In the genomic region with DNA sequence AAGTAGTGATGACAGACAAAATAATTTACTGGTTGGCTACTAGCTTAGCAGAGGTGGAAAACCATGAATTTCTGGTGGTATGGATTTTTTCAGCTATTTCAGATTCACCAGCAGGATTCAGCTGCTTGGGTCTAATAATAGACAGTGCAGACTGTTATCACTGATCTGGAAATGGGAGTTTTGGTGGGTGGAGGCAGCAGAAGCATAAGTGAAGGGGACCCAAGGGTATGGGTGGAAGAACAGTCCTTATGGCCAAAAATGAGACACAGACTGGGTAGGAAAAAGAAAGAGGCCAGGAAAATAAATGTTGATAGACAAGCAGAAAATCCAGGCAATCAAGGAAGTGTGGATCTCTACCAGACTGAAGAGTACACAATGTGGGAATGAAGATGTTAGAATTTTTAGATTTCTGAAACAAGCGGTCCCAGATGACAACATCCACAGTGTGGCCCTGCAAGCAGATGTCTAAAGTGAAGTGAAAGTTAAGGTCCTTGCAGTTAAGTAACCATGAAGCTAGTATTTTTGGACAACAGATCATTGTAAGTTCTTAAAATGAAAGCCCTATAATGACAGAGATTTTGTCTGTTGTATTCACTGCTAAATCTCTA, we compare ENCODE assay signal across 13 cellular contexts. TPM values are rescaled to one million over a fixed set of nuclear protein-coding genes. Genes with fewer than 3 reads are reported as not detected.
DNase-seq lines count a peak whose midpoint lies in the region; ATAC-seq and TF ChIP-seq lines count a peak whose summit lies in the region.
"Had no signal": no experiment of that assay in that cellular context is flagged by ENCODE, and none has a peak within 500 bp of the region (broad histone marks: within the 10 kb centered on the region; RNA-seq: fewer than 3 reads in every experiment).

No MANE protein-coding gene starts in this region.

- BruUV-seq in OCI-LY7 (replicated peaks; lab: Mats Ljungman, UMichigan), result no TSS peak

- H4K20me1 ChIP-seq in OCI-LY7 (ENCODE audit: insufficient read depth, low read length), result no peaks in the 10 kb centered on the region

- peak overlapping the region; percentile 9 for H3K4me3 ChIP-seq in OCI-LY7 (ENCODE audit: low read depth, low read length, poor library complexity, severe bottlenecking)

- POLR2A ChIA-PET in OCI-LY7 (lab: Charles Lee), result interaction anchor here (0.6 to 3.3 kb wide), 18 partner anchors 9 to 1312 kb away, joined by 3 to 20 read pairs (median 4); a partner anchor contains a TSS
- POLR2A ChIA-PET in HEK293T (lab: Yijun Ruan, JAX), result interaction anchor here (0.6 kb wide), 1 partner anchor 69 kb away, joined by 3 read pairs; no protein-coding TSS in a partner anchor

- no peaks in the 10 kb centered on the region for H3K36me3 ChIP-seq in OCI-LY7 (ENCODE audit: insufficient read depth, low read length)
- H3K36me3 ChIP-seq: brain microvascular endothelial cell had no signal

- no peak for DNase-seq in CD14-positive monocyte (ENCODE audit: low spot score)
- peak; percentile 48 for DNase-seq in OCI-LY7 (ENCODE audit: low spot score)
- no peak for DNase-seq in SKM-1 (lab: John Stamatoyannopoulos, UW; ENCODE audit: unreplicated experiment)
- no peak for DNase-seq in activated CD8-positive, alpha-beta memory T cell treated with anti-CD3 and anti-CD28 coated beads for 24 hours
- no peak for DNase-seq in HEK293T (ENCODE audit: extremely low spot score)
- DNase-seq: activated CD4-positive, alpha-beta T cell treated with anti-CD3 and anti-CD28 coated beads, Interleukin-2, amount 50 U/mL, for 4 hours; brain microvascular endothelial cell; C1 segment of cervical spinal cord; OCI-M1; stimulated activated CD4-positive, alpha-beta T cell treated with anti-CD3 and anti-CD28 coated beads, Interleukin-2, amount 100 ng/mL, for 48 hours had no signal

- H3K27ac ChIP-seq in OCI-LY7 (ENCODE audit: low read depth, low read length, poor library complexity, severe bottlenecking), result peak overlapping the region; percentile 39
- H3K27ac ChIP-seq: brain microvascular endothelial cell had no signal

- TF ChIP-seq CTCF in CD14-positive monocyte (IDR thresholded peaks at IDR 0.05) (no peak), OCI-LY7 (conservative IDR thresholded peaks at IDR 0.05; ENCODE audit: low read length) (no peak)

- no peaks in the 10 kb centered on the region for H3K9me3 Mint-ChIP-seq in CD14-positive monocyte

- intact Hi-C loops in CD14-positive monocyte (cut with micrococcal nuclease), result no loop called here
- intact Hi-C loops in OCI-LY7 (cut with micrococcal nuclease; ENCODE audit: unreplicated experiment), result loop anchor here (2.0 kb wide), 2 partner anchors 129 to 337 kb away; a partner anchor contains a TSS

- peak overlapping the region; percentile 52; the same call in 1 of the 2 replicates for H2AFZ ChIP-seq in OCI-LY7 (ENCODE audit: low read length)

- H3K36me3 Mint-ChIP-seq in CD14-positive monocyte, result peaks cover 27% of the 10 kb centered on the region in 2 donors

- H3K4me1 Mint-ChIP-seq in CD14-positive monocyte, result peaks cover 74% of the 10 kb centered on the region

- no peaks in the 10 kb centered on the region for H3K27me3 Mint-ChIP-seq in CD14-positive monocyte (ENCODE audit: low read depth in 3 of 3)

- H3K9me3 ChIP-seq in OCI-LY7 (ENCODE audit: low read length), result no peaks in the 10 kb centered on the region

- ATAC-seq in GM19035 (IDR thresholded peaks at IDR 0.05; ENCODE audit: unreplicated experiment) (peak; percentile 74), HG02870 (IDR thresholded peaks at IDR 0.05; ENCODE audit: unreplicated experiment) (peak; percentile 77)
- ATAC-seq in activated CD4-positive, CD25-positive, alpha-beta regulatory T cell treated with anti-CD3 and anti-CD28 coated beads, Interleukin-2, amount 50 U/mL, for 24 hours, result no peak

- CTCF ChIA-PET in OCI-LY7 (lab: Charles Lee; ENCODE audit: unreplicated experiment) (interaction anchor here (1.2 to 2.1 kb wide), 8 partner anchors 11 to 338 kb away, joined by 3 to 10 read pairs (median 6); a partner anchor contains a TSS), HEK293T (lab: Yijun Ruan, JAX) (interaction anchor here (1.0 to 3.6 kb wide), 9 partner anchors 8 to 241 kb away, joined by 3 to 25 read pairs (median 5); no protein-coding TSS in a partner anchor)

- H3K9me2 ChIP-seq in OCI-LY7 (ENCODE audit: insufficient read depth, low read length), result no peaks in the 10 kb centered on the region

- peaks cover 26% of the 10 kb centered on the region for H3K4me1 ChIP-seq in OCI-LY7 (ENCODE audit: insufficient read depth, low read length, poor library complexity, severe bottlenecking)

- H3K79me2 ChIP-seq in OCI-LY7 (ENCODE audit: insufficient read depth, low read depth, low read length), result peaks cover 6% of the 10 kb centered on the region; the same call in 1 of the 2 replicates

- peak overlapping the region in 1 of 2 donors; percentile 50 for H3K4me3 Mint-ChIP-seq in CD14-positive monocyte

- peak overlapping the region; percentile 35 for H3K4me2 ChIP-seq in OCI-LY7 (ENCODE audit: low read length)

- H3K27ac Mint-ChIP-seq in CD14-positive monocyte, result peak overlapping the region; percentile 67 to 87 (median 76)

TF ChIP-seq in HEK293T, 16 proteins besides CTCF, POLR2A, EP300 and RAD21:
- TF ChIP-seq ELF4 (IDR thresholded peaks at IDR 0.05), result no peak
- TF ChIP-seq L3MBTL2 (conservative IDR thresholded peaks at IDR 0.05), result no peak
- TF ChIP-seq BHLHE40 (IDR thresholded peaks at IDR 0.05; ENCODE audit: borderline replicate concordance), result no peak
- TF ChIP-seq SUZ12 (IDR thresholded peaks at IDR 0.05), result no peak
- TF ChIP-seq NFRKB (IDR thresholded peaks at IDR 0.05), result no peak
- no peak for TF ChIP-seq SP1 (IDR thresholded peaks at IDR 0.05)
- no peak for TF ChIP-seq TARDBP (IDR thresholded peaks at IDR 0.05)
- no peak for TF ChIP-seq ARNT (IDR thresholded peaks at IDR 0.05)
- TF ChIP-seq FOXK2 (IDR thresholded peaks at IDR 0.05), result no peak
- no peak for TF ChIP-seq LEF1 (IDR thresholded peaks at IDR 0.05; ENCODE audit: borderline replicate concordance)
- TF ChIP-seq HDGF (IDR thresholded peaks at IDR 0.05; ENCODE audit: borderline replicate concordance), result no peak
- TF ChIP-seq CTBP1 (IDR thresholded peaks at IDR 0.05; ENCODE audit: borderline replicate concordance), result no peak
- TF ChIP-seq ZNF384 (IDR thresholded peaks at IDR 0.05), result no peak
- no peak for TF ChIP-seq FOXA1 (IDR thresholded peaks at IDR 0.05)
- TF ChIP-seq, protein P1, sequence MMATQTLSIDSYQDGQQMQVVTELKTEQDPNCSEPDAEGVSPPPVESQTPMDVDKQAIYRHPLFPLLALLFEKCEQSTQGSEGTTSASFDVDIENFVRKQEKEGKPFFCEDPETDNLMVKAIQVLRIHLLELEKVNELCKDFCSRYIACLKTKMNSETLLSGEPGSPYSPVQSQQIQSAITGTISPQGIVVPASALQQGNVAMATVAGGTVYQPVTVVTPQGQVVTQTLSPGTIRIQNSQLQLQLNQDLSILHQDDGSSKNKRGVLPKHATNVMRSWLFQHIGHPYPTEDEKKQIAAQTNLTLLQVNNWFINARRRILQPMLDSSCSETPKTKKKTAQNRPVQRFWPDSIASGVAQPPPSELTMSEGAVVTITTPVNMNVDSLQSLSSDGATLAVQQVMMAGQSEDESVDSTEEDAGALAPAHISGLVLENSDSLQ (IDR thresholded peaks at IDR 0.05), result no peak
- TF ChIP-seq FOXM1 (IDR thresholded peaks at IDR 0.05; ENCODE audit: borderline replicate concordance), result no peak

RNA-seq across cellular contexts. Expression of a gene that starts 24.7 kb away (rescaled TPM):
- polyA plus RNA-seq in CD14-positive monocyte, result 10 to 100 TPM; 46.3 to 67.9 TPM
- total RNA-seq in OCI-LY7 (2014; rRNA removed; shearing (Covaris generic)), result 4.0 and 10.0 TPM in 2 replicates
- total RNA-seq in OCI-LY7 (2022), result 8.2 and 8.3 TPM in 2 replicates

Comparison
In these comparisons a context has a peak if more than half of its experiments do, and no peak if none do; other contexts are left out.
1. ATAC-seq: peak in GM19035 (single experiment) and HG02870 (single experiment); none in activated CD4-positive, CD25-positive, alpha-beta regulatory T cell treated with anti-CD3 and anti-CD28 coated beads, Interleukin-2, amount 50 U/mL, for 24 hours (0 of 2).